Comparison of ENCODE assay signal across 28 cellular contexts in the genomic region with DNA sequence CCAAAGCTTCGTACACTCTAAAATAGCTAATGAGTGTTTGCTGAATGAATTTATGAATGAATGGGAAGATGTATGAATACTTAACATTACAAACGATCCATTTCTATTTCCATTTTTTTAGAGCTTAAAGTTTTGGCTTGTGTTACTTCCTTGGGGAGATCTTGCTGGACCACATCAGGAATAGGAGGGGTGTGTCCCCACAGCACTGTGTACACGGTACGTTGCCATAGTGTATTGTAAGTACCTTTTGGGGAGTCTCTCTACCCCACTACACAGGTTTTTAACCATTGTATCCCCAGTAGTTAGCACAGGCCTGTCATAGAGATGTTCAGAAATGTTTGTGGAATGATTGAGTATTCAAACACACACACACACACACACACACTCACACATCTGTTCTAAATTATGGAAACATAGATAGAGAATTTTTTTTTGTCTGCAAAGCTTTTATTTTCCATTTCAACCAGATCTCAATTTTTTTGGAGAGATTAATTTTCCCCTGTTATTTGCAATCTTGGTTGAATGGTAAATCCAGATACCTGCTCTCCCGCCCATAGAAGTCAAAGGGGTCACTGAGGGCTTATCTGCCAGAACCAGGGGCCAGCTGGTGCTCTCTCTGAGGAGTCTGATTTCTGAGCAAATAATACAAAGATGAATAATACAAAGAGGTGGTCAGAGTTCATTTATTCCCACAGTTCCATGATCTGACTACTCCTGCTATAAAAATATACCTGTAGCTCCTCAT.
"Had no signal": no experiment of that assay in that cellular context is flagged by ENCODE, and none has a peak within 500 bp of the region (broad histone marks: within the 10 kb centered on the region; RNA-seq: fewer than 3 reads in every experiment).

No MANE protein-coding gene starts in this region.

- H3K9ac ChIP-seq: parathyroid adenoma had no signal

- ATAC-seq: esophagus mucosa; gastroesophageal sphincter; psoas muscle; sciatic nerve; stimulated activated memory B cell treated with anti-CD40 and anti-IgM and Interleukin-4, amounts not matched to agents 10 μg/mL and 1 μg/mL and 100 μg/mL, for 72 hours had no signal

- FAIRE-seq: endometrium, keratinocyte had no signal

- DNase-seq: cortex of kidney; effector CD8-positive, alpha-beta T cell; foreskin fibroblast; glutamatergic neuron; immature natural killer cell; left ventricle myocardium inferior; mesendoderm; naive B cell; nephron progenitor cell; psoas muscle; retina; spleen; stimulated activated CD4-positive, alpha-beta T cell treated with anti-CD3 and anti-CD28 coated beads, Interleukin-15, amount 100 ng/mL, for 24 hours; stimulated activated CD4-positive, alpha-beta T cell treated with anti-CD3 and anti-CD28 coated beads, Interleukin-1b, Interleukin-23, amount 100 ng/mL, for 48 hours; stimulated activated CD4-positive, alpha-beta T cell treated with anti-CD3 and anti-CD28 coated beads, Interleukin-4, amount 100 ng/mL, for 24 hours; tibial artery; upper lobe of left lung had no signal

- H3K79me2 ChIP-seq: parathyroid adenoma had no signal

- H3K27ac Mint-ChIP-seq: immature natural killer cell; naive B cell; nephron progenitor cell; stimulated activated memory B cell treated with anti-CD40 and anti-IgM and Interleukin-4, amounts not matched to agents 10 μg/mL and 1 μg/mL and 100 μg/mL, for 72 hours; stimulated activated naive CD8-positive, alpha-beta T cell treated with anti-CD3 and anti-CD28 coated beads, Interleukin-15, Interleukin-2, amounts not matched to agents 100 ng/mL and 50 ng/mL, for 24 hours had no signal

- H3K36me3 ChIP-seq: gastroesophageal sphincter, left ventricle myocardium inferior, spleen, tibial artery, upper lobe of left lung, vagina had no signal

- H3K4me1 ChIP-seq: gastroesophageal sphincter, parathyroid adenoma, spleen, tibial artery, upper lobe of left lung, vagina had no signal

- H3K9me3 ChIP-seq: gastroesophageal sphincter, left ventricle myocardium inferior, psoas muscle, spleen, tibial artery, upper lobe of left lung, vagina had no signal

- H3K4me3 ChIP-seq: dorsolateral prefrontal cortex, gastroesophageal sphincter, left ventricle myocardium inferior, lung, psoas muscle, spleen, tibial artery, upper lobe of left lung, vagina had no signal

- H3K36me3 Mint-ChIP-seq: immature natural killer cell; naive B cell; stimulated activated memory B cell treated with anti-CD40 and anti-IgM and Interleukin-4, amounts not matched to agents 10 μg/mL and 1 μg/mL and 100 μg/mL, for 72 hours had no signal

- H3K27ac ChIP-seq: dorsolateral prefrontal cortex, gastroesophageal sphincter, parathyroid adenoma, psoas muscle, spleen, tibial artery, upper lobe of left lung, vagina had no signal

- H3K4me1 Mint-ChIP-seq: immature natural killer cell; naive B cell; stimulated activated memory B cell treated with anti-CD40 and anti-IgM and Interleukin-4, amounts not matched to agents 10 μg/mL and 1 μg/mL and 100 μg/mL, for 72 hours had no signal

- H3K4me3 Mint-ChIP-seq: immature natural killer cell; naive B cell; nephron progenitor cell; stimulated activated memory B cell treated with anti-CD40 and anti-IgM and Interleukin-4, amounts not matched to agents 10 μg/mL and 1 μg/mL and 100 μg/mL, for 72 hours; stimulated activated naive CD8-positive, alpha-beta T cell treated with anti-CD3 and anti-CD28 coated beads, Interleukin-15, Interleukin-2, amounts not matched to agents 100 ng/mL and 50 ng/mL, for 24 hours had no signal

- H3K27me3 ChIP-seq: gastroesophageal sphincter, spleen, tibial artery, upper lobe of left lung, vagina had no signal

- H2AFZ ChIP-seq: parathyroid adenoma had no signal

- H3K27me3 Mint-ChIP-seq: stimulated activated memory B cell treated with anti-CD40 and anti-IgM and Interleukin-4, amounts not matched to agents 10 μg/mL and 1 μg/mL and 100 μg/mL, for 72 hours; stimulated activated naive CD8-positive, alpha-beta T cell treated with anti-CD3 and anti-CD28 coated beads, Interleukin-15, Interleukin-2, amounts not matched to agents 100 ng/mL and 50 ng/mL, for 24 hours had no signal
